In genomic region chr11:19673924-19674390, GRCh38 we compare ENCODE assay signal across 1 cellular context.
TF ChIP-seq lines count a peak whose summit lies in the region.

No MANE protein-coding gene starts in this region.

TF ChIP-seq in GM23338, 12 proteins besides CTCF, POLR2A, EP300 and RAD21 (continued from another document):
- no peak for TF ChIP-seq ZNF462 (CRISPR knock-in tag; IDR thresholded peaks at IDR 0.05)
- TF ChIP-seq NANOG (IDR thresholded peaks at IDR 0.05; ENCODE audit: borderline replicate concordance) = no peak
- TF ChIP-seq EZH2phosphoT487 (IDR thresholded peaks at IDR 0.05; ENCODE audit: unreplicated experiment) = no peak
- TF ChIP-seq POLR2AphosphoS5 (IDR thresholded peaks at IDR 0.05; ENCODE audit: low read depth) = no peak
- no peak for TF ChIP-seq ZNF114 (CRISPR knock-in tag; IDR thresholded peaks at IDR 0.05)
- no peak for TF ChIP-seq EZH2 (IDR thresholded peaks at IDR 0.05; ENCODE audit: low read depth, unreplicated experiment)
- no peak for TF ChIP-seq ZNF331 (CRISPR knock-in tag; IDR thresholded peaks at IDR 0.05; ENCODE audit: low read depth)
TF ChIP-seq in GM23338: peak in this region for 0.
